In genomic region chr18:42670860-42671259, GRCh38 we compare ENCODE assay signal across 33 cellular contexts.
"Had no signal": no experiment of that assay in that cellular context is flagged by ENCODE, and none has a peak within 500 bp of the region (broad histone marks: within the 10 kb centered on the region; RNA-seq: fewer than 3 reads in every experiment).

No MANE protein-coding gene starts in this region.

- H3K4me1 ChIP-seq: adrenal gland, ascending aorta, body of pancreas, breast epithelium had no signal

- H3K36me3 ChIP-seq: adrenal gland, ascending aorta, brain microvascular endothelial cell, breast epithelium, cardiac muscle cell had no signal

- H3K9me3 ChIP-seq: adrenal gland, ascending aorta, body of pancreas, breast epithelium had no signal

- FAIRE-seq: astrocyte, bronchial epithelial cell had no signal

- DNase-seq: activated effector memory CD4-positive, alpha-beta T cell treated with anti-CD3 and anti-CD28 coated beads, Interleukin-2, amount 50 U/mL, for 16 hours; activated effector memory CD4-positive, alpha-beta T cell treated with Interleukin-2 at 50 U/mL for 16 hours; activated gamma-delta T cell; activated gamma-delta T cell treated with Interleukin-2 at 50 U/mL for 16 hours; activated naive CD4-positive, alpha-beta T cell; activated naive CD4-positive, alpha-beta T cell treated with anti-CD3 and anti-CD28 coated beads for 36 hours; activated naive CD4-positive, alpha-beta T cell treated with anti-CD3 and anti-CD28 coated beads, Interleukin-2, amount 10 ng/mL, durations not matched to agents 7 days and 5 days; activated naive CD4-positive, alpha-beta T cell treated with anti-CD3 and anti-CD28 coated beads, Interleukin-2, amount 50 U/mL, for 16 hours; activated naive CD4-positive, alpha-beta T cell treated with Interleukin-2 at 50 U/mL for 16 hours; activated naive CD8-positive, alpha-beta T cell treated with anti-CD3 and anti-CD28 coated beads for 36 hours; activated naive CD8-positive, alpha-beta T cell treated with anti-CD3 and anti-CD28 coated beads, Interleukin-2, amount 10 ng/mL, durations not matched to agents 7 days and 5 days; activated naive CD8-positive, alpha-beta T cell treated with anti-CD3 and anti-CD28 coated beads, Interleukin-2, amount 50 U/mL, for 24 hours; activated T-cell treated with anti-CD3 and anti-CD28 coated beads, Interleukin-2, amount 50 U/mL, for 24 hours; activated T-cell treated with anti-CD3 and anti-CD28 coated beads, Interleukin-2, amount 50 U/mL, for 4 hours; activated T-cell treated with anti-CD3 and anti-CD28 coated beads, Interleukin-2, amount 50 U/mL, for 48 hours; activated T-cell treated with anti-CD3 and anti-CD28 coated beads, Interleukin-2, amount 50 U/mL, for 72 hours; adrenal gland; amniotic stem cell; amygdala; anterior cingulate cortex; aorta; body of pancreas; brain microvascular endothelial cell; caudate nucleus; central memory CD4-positive, alpha-beta T cell; cerebellar nuclear complex had no signal

- H3K27ac ChIP-seq: adrenal gland, ascending aorta, body of pancreas, brain microvascular endothelial cell, breast epithelium, cardiac muscle cell had no signal

- H3K27me3 ChIP-seq: adrenal gland, ascending aorta, body of pancreas, brain microvascular endothelial cell, breast epithelium, cardiac muscle cell had no signal

- H3K4me3 ChIP-seq: adrenal gland, ascending aorta, body of pancreas, breast epithelium, cardiac muscle cell had no signal

- ATAC-seq: activated naive CD4-positive, alpha-beta T cell treated with anti-CD3 and anti-CD28 coated beads, Interleukin-2, amount 50 U/mL, for 72 hours; activated naive CD8-positive, alpha-beta T cell treated with anti-CD3 and anti-CD28 coated beads, Interleukin-2, amount 50 U/mL, for 24 hours; activated T-cell treated with anti-CD3 and anti-CD28 coated beads, Interleukin-2, amount 50 U/mL, for 4 hours; activated T-cell treated with anti-CD3 and anti-CD28 coated beads, Interleukin-2, amount 50 U/mL, for 72 hours; activated T-helper 17 cell treated with anti-CD3 and anti-CD28 coated beads, Interleukin-2, amount 50 U/mL, for 72 hours; body of pancreas had no signal
